ENCODE assay signal across 8 cellular contexts in the genomic region with DNA sequence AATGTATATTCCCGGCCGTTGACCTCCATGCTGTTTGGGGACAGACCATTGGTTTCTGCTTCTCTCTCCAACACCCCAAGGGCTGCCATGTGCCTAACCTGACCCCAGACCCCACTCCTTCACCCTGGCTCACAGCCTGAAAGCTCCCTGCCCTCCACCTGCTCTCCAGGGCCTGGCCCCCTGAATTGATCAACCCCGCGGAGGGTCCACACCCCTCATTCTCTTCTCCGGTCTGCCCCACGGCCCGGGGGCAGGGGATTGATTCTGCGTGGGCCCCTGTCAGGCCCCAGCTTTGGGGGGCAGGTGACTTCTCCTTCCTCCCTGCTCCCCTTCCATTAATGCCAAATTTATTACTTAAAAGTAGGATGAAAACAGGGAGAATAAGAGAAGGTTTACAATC.
DNase-seq lines count a peak whose midpoint lies in the region; ATAC-seq and TF ChIP-seq lines count a peak whose summit lies in the region.
"Not testable (repeated sequence)": the region's sequence is repeated elsewhere in the genome, so short reads cannot be mapped to it uniquely, and the experiment has no call there.

No MANE protein-coding gene starts in this region.

- POLR2A ChIA-PET in naive thymus-derived CD8-positive, alpha-beta T cell (lab: Charles Lee) = interaction anchor here (1.6 kb wide), 1 partner anchor 20 kb away, joined by 8 read pairs; no protein-coding TSS in a partner anchor

- peaks cover 48% of the 10 kb centered on the region for H3K4me1 Mint-ChIP-seq in CD14-positive monocyte
- H3K4me1 Mint-ChIP-seq in T-helper 1 cell treated with Interleukin-12 subunit alpha and Interleukin-12 subunit beta and Interleukin-4 antibody, amounts not matched to agents 30 μg/mL and 1 μg/mL, for 36 hours (ENCODE audit: low read depth) = peaks cover 23% of the 10 kb centered on the region
- H3K4me1 Mint-ChIP-seq in activated T-helper 2 cell treated with anti-CD3 and anti-CD28 coated beads, Interferon-gamma antibody, Interleukin-2, Interleukin-4, amounts not matched to agents 10 μg/mL and 5 μg/mL and 100 μg/mL, durations not matched to agents 14 hours and 24 hours and 36 hours (ENCODE audit: low read depth) = peaks cover 18% of the 10 kb centered on the region
- H3K4me1 Mint-ChIP-seq in naive thymus-derived CD8-positive, alpha-beta T cell = peaks cover 23 to 50% (median 38%) of the 10 kb centered on the region in 4 donors
- H3K4me1 Mint-ChIP-seq in stimulated activated effector memory CD8-positive, alpha-beta T cell treated with anti-CD3 and anti-CD28 coated beads, Interleukin-12 subunit alpha, Interleukin-12 subunit beta, amount 100 ng/mL, for 72 hours = peaks cover 45% of the 10 kb centered on the region

- H3K27ac Mint-ChIP-seq in CD14-positive monocyte = peak overlapping the region in 1 of 7 donors; percentile 36
- peak overlapping the region; percentile 88 for H3K27ac Mint-ChIP-seq in T-helper 1 cell treated with Interleukin-12 subunit alpha and Interleukin-12 subunit beta and Interleukin-4 antibody, amounts not matched to agents 30 μg/mL and 1 μg/mL, for 36 hours
- peak overlapping the region; percentile 68 for H3K27ac Mint-ChIP-seq in activated T-helper 2 cell treated with anti-CD3 and anti-CD28 coated beads, Interferon-gamma antibody, Interleukin-2, Interleukin-4, amounts not matched to agents 10 μg/mL and 5 μg/mL and 100 μg/mL, durations not matched to agents 14 hours and 24 hours and 36 hours
- peak overlapping the region in 7 of 10 donors; percentile 28 to 92 (median 84) for H3K27ac Mint-ChIP-seq in naive thymus-derived CD8-positive, alpha-beta T cell
- H3K27ac Mint-ChIP-seq in stimulated activated effector memory CD8-positive, alpha-beta T cell treated with anti-CD3 and anti-CD28 coated beads, Interleukin-12 subunit alpha, Interleukin-12 subunit beta, amount 100 ng/mL, for 72 hours = peak overlapping the region; percentile 68

- H3K27me3 ChIP-seq in HUES6 (ENCODE audit: control insufficient read depth, insufficient read depth, low read length) = not testable (repeated sequence)

- ATAC-seq in left cardiac atrium; naive thymus-derived CD8-positive, alpha-beta T cell; stimulated activated effector memory CD8-positive, alpha-beta T cell treated with anti-CD3 and anti-CD28 coated beads, Interleukin-12 subunit alpha, Interleukin-12 subunit beta, amount 100 ng/mL, for 72 hours: not testable (repeated sequence)

- H3K36me3 ChIP-seq in HUES6 (ENCODE audit: control insufficient read depth, insufficient read depth, low read length) = not testable (repeated sequence)

- H3K36me3 Mint-ChIP-seq in CD14-positive monocyte; T-helper 1 cell treated with Interleukin-12 subunit alpha and Interleukin-12 subunit beta and Interleukin-4 antibody, amounts not matched to agents 30 μg/mL and 1 μg/mL, for 36 hours (ENCODE audit: low read depth); activated T-helper 2 cell treated with anti-CD3 and anti-CD28 coated beads, Interferon-gamma antibody, Interleukin-2, Interleukin-4, amounts not matched to agents 10 μg/mL and 5 μg/mL and 100 μg/mL, durations not matched to agents 14 hours and 24 hours and 36 hours (ENCODE audit: low read depth); naive thymus-derived CD8-positive, alpha-beta T cell; stimulated activated effector memory CD8-positive, alpha-beta T cell treated with anti-CD3 and anti-CD28 coated beads, Interleukin-12 subunit alpha, Interleukin-12 subunit beta, amount 100 ng/mL, for 72 hours: not testable (repeated sequence)

- H3K4me3 ChIP-seq in HUES6 (ENCODE audit: low read depth, low read length) (peak overlapping the region; percentile 83), choroid plexus epithelial cell (ENCODE audit: low read depth, low read length) (peak overlapping the region; percentile 73)

- DNase-seq in CD14-positive monocyte (ENCODE audit: low spot score) (peak; percentile 43), left cardiac atrium (peak; percentile 16)
- DNase-seq in activated T-helper 2 cell treated with anti-CD3 and anti-CD28 coated beads, Interferon-gamma antibody, Interleukin-2, Interleukin-4, amounts not matched to agents 10 μg/mL and 5 μg/mL and 100 μg/mL, durations not matched to agents 14 hours and 24 hours and 36 hours (ENCODE audit: low spot score); choroid plexus epithelial cell (ENCODE audit: low read depth); stimulated activated effector memory CD8-positive, alpha-beta T cell treated with anti-CD3 and anti-CD28 coated beads, Interleukin-12 subunit alpha, Interleukin-12 subunit beta, amount 100 ng/mL, for 72 hours (ENCODE audit: low spot score in 2 of 2): not testable (repeated sequence)
- peak in 1 of 10 donors; percentile 45 for DNase-seq in naive thymus-derived CD8-positive, alpha-beta T cell

- not testable (repeated sequence) for H3K9me3 ChIP-seq in HUES6 (ENCODE audit: control insufficient read depth, insufficient read depth, low read depth, low read length)

- H3K4me3 Mint-ChIP-seq in CD14-positive monocyte = peak overlapping the region; percentile 84 to 89
- peak overlapping the region; percentile 92 for H3K4me3 Mint-ChIP-seq in T-helper 1 cell treated with Interleukin-12 subunit alpha and Interleukin-12 subunit beta and Interleukin-4 antibody, amounts not matched to agents 30 μg/mL and 1 μg/mL, for 36 hours
- peak overlapping the region; percentile 81 for H3K4me3 Mint-ChIP-seq in activated T-helper 2 cell treated with anti-CD3 and anti-CD28 coated beads, Interferon-gamma antibody, Interleukin-2, Interleukin-4, amounts not matched to agents 10 μg/mL and 5 μg/mL and 100 μg/mL, durations not matched to agents 14 hours and 24 hours and 36 hours (ENCODE audit: low read depth)
- H3K4me3 Mint-ChIP-seq in naive thymus-derived CD8-positive, alpha-beta T cell = peak overlapping the region; percentile 73 to 91 (median 86)
- H3K4me3 Mint-ChIP-seq in stimulated activated effector memory CD8-positive, alpha-beta T cell treated with anti-CD3 and anti-CD28 coated beads, Interleukin-12 subunit alpha, Interleukin-12 subunit beta, amount 100 ng/mL, for 72 hours = peak overlapping the region; percentile 72

- H3K27ac ChIP-seq in HUES6 (ENCODE audit: low read depth, low read length) = 0 out of 2 replicates have a peak overlapping the region, but pooled peaks have one; percentile 18

- H3K9ac ChIP-seq in HUES6 (ENCODE audit: low read length) = peak overlapping the region; percentile 71

- not testable (repeated sequence) for H3K9me3 Mint-ChIP-seq in CD14-positive monocyte; T-helper 1 cell treated with Interleukin-12 subunit alpha and Interleukin-12 subunit beta and Interleukin-4 antibody, amounts not matched to agents 30 μg/mL and 1 μg/mL, for 36 hours; activated T-helper 2 cell treated with anti-CD3 and anti-CD28 coated beads, Interferon-gamma antibody, Interleukin-2, Interleukin-4, amounts not matched to agents 10 μg/mL and 5 μg/mL and 100 μg/mL, durations not matched to agents 14 hours and 24 hours and 36 hours; naive thymus-derived CD8-positive, alpha-beta T cell; stimulated activated effector memory CD8-positive, alpha-beta T cell treated with anti-CD3 and anti-CD28 coated beads, Interleukin-12 subunit alpha, Interleukin-12 subunit beta, amount 100 ng/mL, for 72 hours

- intact Hi-C loops in CD14-positive monocyte (cut with micrococcal nuclease); left cardiac atrium (cut with DNase I): not testable (repeated sequence)
- intact Hi-C loops in activated T-helper 2 cell treated with anti-CD3 and anti-CD28 coated beads, Interferon-gamma antibody, Interleukin-2, Interleukin-4, amounts not matched to agents 10 μg/mL and 5 μg/mL and 100 μg/mL, durations not matched to agents 14 hours and 24 hours and 36 hours (cut with micrococcal nuclease) = loop anchor here (10.0 kb wide), 1 partner anchor 236 kb away; a partner anchor contains a TSS

- H3K27me3 Mint-ChIP-seq in CD14-positive monocyte (ENCODE audit: low read depth in 3 of 3) = peaks cover 6 to 11% (median 10%) of the 10 kb centered on the region in 3 donors
- peaks cover 48% of the 10 kb centered on the region for H3K27me3 Mint-ChIP-seq in T-helper 1 cell treated with Interleukin-12 subunit alpha and Interleukin-12 subunit beta and Interleukin-4 antibody, amounts not matched to agents 30 μg/mL and 1 μg/mL, for 36 hours (ENCODE audit: low read depth)
- H3K27me3 Mint-ChIP-seq in activated T-helper 2 cell treated with anti-CD3 and anti-CD28 coated beads, Interferon-gamma antibody, Interleukin-2, Interleukin-4, amounts not matched to agents 10 μg/mL and 5 μg/mL and 100 μg/mL, durations not matched to agents 14 hours and 24 hours and 36 hours (ENCODE audit: low read depth) = peaks cover 39% of the 10 kb centered on the region
- not testable (repeated sequence) for H3K27me3 Mint-ChIP-seq in naive thymus-derived CD8-positive, alpha-beta T cell

- H3K4me1 ChIP-seq in HUES6 (ENCODE audit: control insufficient read depth, insufficient read depth, low read length) = peaks cover 20% of the 10 kb centered on the region

- TF ChIP-seq CTCF in CD14-positive monocyte (IDR thresholded peaks at IDR 0.05); choroid plexus epithelial cell (conservative IDR thresholded peaks at IDR 0.05; ENCODE audit: low read depth, low read length): not testable (repeated sequence)
